In the genomic region with DNA sequence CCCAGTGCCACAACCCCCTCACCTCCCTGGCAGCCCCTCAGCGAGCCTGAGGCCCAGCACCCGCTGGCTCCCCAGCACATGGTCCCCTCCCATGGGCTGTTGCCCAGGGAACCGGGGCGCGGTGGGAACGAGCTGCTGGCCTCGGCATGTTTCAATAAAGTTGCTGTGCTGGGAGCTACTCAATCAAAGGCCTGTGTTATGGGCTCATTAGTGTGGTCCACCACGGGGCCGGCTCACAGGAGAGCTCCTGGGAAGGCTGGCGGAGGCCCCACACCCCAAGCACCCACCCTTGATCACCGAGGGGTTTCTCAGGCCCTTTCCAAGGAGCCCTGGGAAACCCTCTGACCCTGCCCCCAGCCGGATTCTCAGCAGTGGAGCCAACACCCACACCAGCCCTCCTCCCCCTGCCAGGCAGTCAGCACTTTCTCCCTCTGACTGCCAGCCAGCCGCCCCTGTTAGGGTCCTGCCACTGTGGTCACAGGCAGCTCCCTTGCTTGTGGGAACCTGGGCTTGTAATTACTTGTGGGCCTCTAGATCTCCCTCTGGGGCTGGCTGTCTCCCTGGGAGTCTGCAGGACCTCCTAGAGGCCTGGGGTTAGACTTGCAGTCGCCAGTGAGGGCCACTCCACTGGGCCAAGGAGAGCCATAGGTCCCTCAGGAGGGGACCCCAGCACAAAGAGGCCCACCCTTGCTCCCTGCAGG, we compare ENCODE assay signal across 12 cellular contexts. TPM values are rescaled to one million over a fixed set of nuclear protein-coding genes. Genes with fewer than 3 reads are reported as not detected.
A peak's percentile ranks its signal among the peaks of the same experiment; 100 is the strongest.
DNase-seq lines count a peak whose midpoint lies in the region; ATAC-seq and TF ChIP-seq lines count a peak whose summit lies in the region.
"Had no signal": no experiment of that assay in that cellular context is flagged by ENCODE, and none has a peak within 500 bp of the region (broad histone marks: within the 10 kb centered on the region; RNA-seq: fewer than 3 reads in every experiment).

No MANE protein-coding gene starts in this region.

- H3K9me3 Mint-ChIP-seq in chondrocyte (ENCODE audit: low read depth): no peaks in the 10 kb centered on the region
- H3K9me3 Mint-ChIP-seq: CD4-positive, alpha-beta T cell had no signal

- no peak overlapping the region for H3K4me3 Mint-ChIP-seq in chondrocyte (ENCODE audit: unreplicated experiment)
- H3K4me3 Mint-ChIP-seq: CD4-positive, alpha-beta T cell had no signal

- no peak for TF ChIP-seq CTCF in chondrocyte (IDR thresholded peaks at IDR 0.05)
- no peak for TF ChIP-seq CTCF in lung (IDR thresholded peaks at IDR 0.05; ENCODE audit: control extremely low read depth, extremely low read depth)
- TF ChIP-seq CTCF in sigmoid colon (IDR thresholded peaks at IDR 0.05): no peak

- H3K36me3 ChIP-seq in lung (ENCODE audit: control insufficient read depth in 2 of 2, insufficient read depth in 2 of 2, low read length in 2 of 2): peaks cover 0 to 12% of the 10 kb centered on the region in 2 donors
- peaks cover 0 to 32% (median 10%) of the 10 kb centered on the region in 4 donors for H3K36me3 ChIP-seq in sigmoid colon

- TF ChIP-seq POLR2A in sigmoid colon (IDR thresholded peaks at IDR 0.05): no peak

- no peak for TF ChIP-seq EP300 in sigmoid colon (IDR thresholded peaks at IDR 0.05)

- H3K9me3 ChIP-seq in lung (ENCODE audit: control insufficient read depth in 2 of 2, insufficient read depth in 1 of 2, low read length in 1 of 2) (no peaks in the 10 kb centered on the region), sigmoid colon (no peaks in the 10 kb centered on the region)
- H3K9me3 ChIP-seq: neutrophil had no signal

- H3K4me3 ChIP-seq in lung: no peak overlapping the region
- no peak overlapping the region for H3K4me3 ChIP-seq in sigmoid colon

- H3K27ac ChIP-seq in lung (ENCODE audit: low read depth in 1 of 2, low read length in 1 of 2): peak overlapping the region; percentile 2 to 82
- H3K27ac ChIP-seq in sigmoid colon: peak overlapping the region; percentile 36 to 77 (median 74)
- H3K27ac ChIP-seq: epithelial cell of prostate, neutrophil had no signal

- H3K4me1 Mint-ChIP-seq in chondrocyte (ENCODE audit: low read depth): peaks cover 38% of the 10 kb centered on the region

- intact Hi-C loops in sigmoid colon (cut with DNase I): no loop called here

- H3K36me3 Mint-ChIP-seq in chondrocyte (ENCODE audit: low read depth): peaks cover 8% of the 10 kb centered on the region

- DNase-seq in chondrocyte (ENCODE audit: low spot score) (peak; percentile 84), lung (ENCODE audit: low spot score) (no peak), sigmoid colon (no peak), NCI-H1092 (lab: John Stamatoyannopoulos, UW) (no peak)
- DNase-seq: CD4-positive, alpha-beta T cell; NCI-H2171 treated with DMSO at 0.1 percent for 48 hours; stimulated activated CD4-positive, alpha-beta T cell treated with anti-CD3 and anti-CD28 coated beads, Interleukin-15, amount 100 ng/mL, for 24 hours had no signal

- H3K27ac Mint-ChIP-seq in chondrocyte (ENCODE audit: unreplicated experiment): peak overlapping the region; percentile 82
- H3K27ac Mint-ChIP-seq: CD4-positive, alpha-beta T cell had no signal

- H3K27me3 ChIP-seq in lung (ENCODE audit: control insufficient read depth, insufficient read depth) (no peaks in the 10 kb centered on the region), sigmoid colon (no peaks in the 10 kb centered on the region)
- H3K27me3 ChIP-seq: neutrophil had no signal

- H3K27me3 Mint-ChIP-seq in chondrocyte (ENCODE audit: low read depth): no peaks in the 10 kb centered on the region
- H3K27me3 Mint-ChIP-seq: CD4-positive, alpha-beta T cell had no signal

- H3K4me1 ChIP-seq in lung (ENCODE audit: control insufficient read depth in 2 of 2, insufficient read depth in 2 of 2, low read length in 2 of 2) (peaks cover 5 to 37% of the 10 kb centered on the region in 2 donors), sigmoid colon (peaks cover 0 to 75% (median 64%) of the 10 kb centered on the region in 4 donors)

- 68 to 82% methylated on average over 14 of the region's 14 CpGs for WGBS in lung, 2 donors
- WGBS in sigmoid colon, 2 donors: 73 to 79% methylated on average over 14 of the region's 14 CpGs

- ATAC-seq in lung (ENCODE audit: insufficient read depth, low FRiP score) (no peak), GM21723 (IDR thresholded peaks at IDR 0.05; ENCODE audit: unreplicated experiment) (no peak), HG02798 (IDR thresholded peaks at IDR 0.05; ENCODE audit: poor library complexity, unreplicated experiment) (no peak), GM18520 (IDR thresholded peaks at IDR 0.05; ENCODE audit: unreplicated experiment) (no peak)

RNA-seq across cellular contexts. Expression of gene TRIM8, which starts 24.8 kb away (rescaled TPM):
- total RNA-seq in chondrocyte (40.3 to 74.4 TPM (median 66.8 TPM) in 3 replicates), lung (100 to 1,000 TPM; 136 to 173 TPM), sigmoid colon (10 to 100 TPM; 58.9 to 88.6 (median 67.1) TPM)
- polyA plus RNA-seq in lung (100 to 1,000 TPM in 1 of 2 donors, 10 to 100 TPM in 1; 81.5 to 104 TPM), sigmoid colon (10 to 100 TPM; 25.0 to 53.0 (median 46.8) TPM)
